Comparison of ENCODE assay signal across 8 cellular contexts in the genomic region with DNA sequence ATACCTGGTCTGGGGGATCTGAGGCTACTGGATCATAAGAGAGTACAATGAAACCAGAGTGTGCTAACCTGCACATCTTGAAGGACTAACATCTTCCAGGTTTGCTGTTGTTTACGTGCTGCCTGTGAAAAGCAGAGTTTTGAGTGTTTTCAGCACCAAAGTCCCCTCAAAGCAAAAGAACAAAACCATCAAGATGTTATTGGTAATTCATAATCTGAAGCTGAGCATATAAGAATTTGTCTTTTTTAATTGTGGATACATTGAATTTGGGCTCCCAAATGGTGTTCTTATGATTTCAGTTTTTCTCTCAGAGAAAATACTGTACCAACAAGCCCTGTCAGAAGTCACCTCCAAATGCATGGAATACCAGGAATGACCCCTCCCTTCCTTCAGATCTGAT.
DNase-seq lines count a peak whose midpoint lies in the region; ATAC-seq, FAIRE-seq and TF ChIP-seq lines count a peak whose summit lies in the region.

No MANE protein-coding gene starts in this region.

- no peak for FAIRE-seq in astrocyte (lab: Jason Lieb, UNC)

- no peaks in the 10 kb centered on the region; the same call in 1 of the 2 replicates for H3K9me3 Mint-ChIP-seq in HFFc6
- peaks cover 7% of the 10 kb centered on the region for H3K9me3 Mint-ChIP-seq in astrocyte (ENCODE audit: unreplicated experiment)

- H3K4me1 Mint-ChIP-seq in HFFc6 (ENCODE audit: low read depth) (peaks cover 43% of the 10 kb centered on the region), astrocyte (ENCODE audit: low read depth, unreplicated experiment) (peaks cover 16% of the 10 kb centered on the region)

- ATAC-seq in GM19463 (IDR thresholded peaks at IDR 0.05; ENCODE audit: unreplicated experiment) = no peak
- no peak for ATAC-seq in GM21390 (IDR thresholded peaks at IDR 0.05; ENCODE audit: unreplicated experiment)
- no peak for ATAC-seq in HG02885 (IDR thresholded peaks at IDR 0.05; ENCODE audit: poor library complexity, unreplicated experiment)

- H3K27me3 Mint-ChIP-seq in HFFc6 (ENCODE audit: insufficient read depth) (no peaks in the 10 kb centered on the region; the same call in 1 of the 2 replicates), astrocyte (ENCODE audit: low read depth, unreplicated experiment) (no peaks in the 10 kb centered on the region)

- TF ChIP-seq CTCF in AG10803 (conservative IDR thresholded peaks at IDR 0.05; ENCODE audit: low read length) (no peak), HFFc6 (IDR thresholded peaks at IDR 0.05) (no peak), astrocyte (IDR thresholded peaks at IDR 0.05; ENCODE audit: insufficient read depth, low read depth, low read length) (no peak)

- H3K27me3 ChIP-seq in astrocyte (ENCODE audit: insufficient read depth, low read length) (no peaks in the 10 kb centered on the region), muscle layer of duodenum (ENCODE audit: low read depth, low read length) (no peaks in the 10 kb centered on the region)

- no peaks in the 10 kb centered on the region for H3K36me3 Mint-ChIP-seq in HFFc6 (ENCODE audit: low read depth)
- no peaks in the 10 kb centered on the region for H3K36me3 Mint-ChIP-seq in astrocyte (ENCODE audit: low read depth, unreplicated experiment)

- H3K79me2 ChIP-seq in astrocyte (ENCODE audit: insufficient read depth, low read length) = no peaks in the 10 kb centered on the region

- peak overlapping the region; percentile 50; the same call in 1 of the 2 replicates for H3K4me3 ChIP-seq in AG10803 (ENCODE audit: low read length)
- H3K4me3 ChIP-seq in astrocyte (ENCODE audit: insufficient read depth, low read depth, low read length) = peak overlapping the region; percentile 59
- peak overlapping the region; percentile 52 to 66 for H3K4me3 ChIP-seq in muscle layer of duodenum (ENCODE audit: low read depth in 1 of 2, low read length in 2 of 2)

- H3K9me3 ChIP-seq in astrocyte (ENCODE audit: insufficient read depth, low read depth, low read length) = no peaks in the 10 kb centered on the region
- H3K9me3 ChIP-seq in muscle layer of duodenum (ENCODE audit: control insufficient read depth in 1 of 2, low read length in 2 of 2) = no peaks in the 10 kb centered on the region

- peak overlapping the region; percentile 88 for H3K4me2 ChIP-seq in astrocyte (ENCODE audit: low read length)

- H3K27ac Mint-ChIP-seq in HFFc6 (no peak overlapping the region), astrocyte (ENCODE audit: unreplicated experiment) (no peak overlapping the region)

- no peaks in the 10 kb centered on the region for H4K20me1 ChIP-seq in astrocyte (ENCODE audit: insufficient read depth, low read length)

- DNase-seq in AG10803 (ENCODE audit: low read depth) = no peak
- no peak for DNase-seq in HFFc6
- no peak for DNase-seq in astrocyte (ENCODE audit: low read depth)
- DNase-seq in globus pallidus (ENCODE audit: low spot score) = no peak

- no peak overlapping the region for H3K9ac ChIP-seq in astrocyte (ENCODE audit: low read length)

- H3K36me3 ChIP-seq in astrocyte (ENCODE audit: insufficient read depth, low read length) (no peaks in the 10 kb centered on the region), muscle layer of duodenum (ENCODE audit: control insufficient read depth in 1 of 2, insufficient read depth in 2 of 2, low read length in 2 of 2) (no peaks in the 10 kb centered on the region)

- H3K27ac ChIP-seq in astrocyte (ENCODE audit: low read depth, low read length) = no peak overlapping the region
- peak overlapping the region; percentile 65 for H3K27ac ChIP-seq in muscle layer of duodenum (ENCODE audit: low read length)

- H3K4me3 Mint-ChIP-seq in HFFc6 = peak overlapping the region; percentile 86
- no peak overlapping the region for H3K4me3 Mint-ChIP-seq in astrocyte (ENCODE audit: unreplicated experiment)

- no peak overlapping the region for H2AFZ ChIP-seq in astrocyte (ENCODE audit: low read depth, low read length)

- peaks cover 13% of the 10 kb centered on the region for H3K4me1 ChIP-seq in astrocyte (ENCODE audit: insufficient read depth, low read length)
- H3K4me1 ChIP-seq in muscle layer of duodenum (ENCODE audit: control insufficient read depth in 1 of 2, insufficient read depth in 2 of 2, low read length in 2 of 2) = peaks cover 6 to 17% of the 10 kb centered on the region in 2 donors
